33 cellular contexts compared by ENCODE assay signal in genomic region chr3:60517134-60517533, GRCh38.
"Had no signal": no experiment of that assay in that cellular context is flagged by ENCODE, and none has a peak within 500 bp of the region (broad histone marks: within the 10 kb centered on the region; RNA-seq: fewer than 3 reads in every experiment).

No MANE protein-coding gene starts in this region.

- H3K9me3 ChIP-seq: adrenal gland, ascending aorta, body of pancreas had no signal

- H3K27ac ChIP-seq: adrenal gland, ascending aorta, body of pancreas, brain microvascular endothelial cell, breast epithelium, cardiac muscle cell had no signal

- H3K36me3 ChIP-seq: adrenal gland, ascending aorta, brain microvascular endothelial cell, breast epithelium, cardiac muscle cell had no signal

- H3K4me3 ChIP-seq: adrenal gland, ascending aorta, body of pancreas, breast epithelium, cardiac muscle cell had no signal

- DNase-seq: activated effector memory CD4-positive, alpha-beta T cell treated with anti-CD3 and anti-CD28 coated beads, Interleukin-2, amount 50 U/mL, for 16 hours; activated effector memory CD4-positive, alpha-beta T cell treated with Interleukin-2 at 50 U/mL for 16 hours; activated gamma-delta T cell; activated gamma-delta T cell treated with Interleukin-2 at 50 U/mL for 16 hours; activated naive CD4-positive, alpha-beta T cell; activated naive CD4-positive, alpha-beta T cell treated with anti-CD3 and anti-CD28 coated beads for 36 hours; activated naive CD4-positive, alpha-beta T cell treated with anti-CD3 and anti-CD28 coated beads, Interleukin-2, amount 10 ng/mL, durations not matched to agents 7 days and 5 days; activated naive CD4-positive, alpha-beta T cell treated with anti-CD3 and anti-CD28 coated beads, Interleukin-2, amount 50 U/mL, for 16 hours; activated naive CD4-positive, alpha-beta T cell treated with Interleukin-2 at 50 U/mL for 16 hours; activated naive CD8-positive, alpha-beta T cell treated with anti-CD3 and anti-CD28 coated beads for 36 hours; activated naive CD8-positive, alpha-beta T cell treated with anti-CD3 and anti-CD28 coated beads, Interleukin-2, amount 10 ng/mL, durations not matched to agents 7 days and 5 days; activated naive CD8-positive, alpha-beta T cell treated with anti-CD3 and anti-CD28 coated beads, Interleukin-2, amount 50 U/mL, for 24 hours; activated T-cell treated with anti-CD3 and anti-CD28 coated beads, Interleukin-2, amount 50 U/mL, for 24 hours; activated T-cell treated with anti-CD3 and anti-CD28 coated beads, Interleukin-2, amount 50 U/mL, for 4 hours; activated T-cell treated with anti-CD3 and anti-CD28 coated beads, Interleukin-2, amount 50 U/mL, for 48 hours; activated T-cell treated with anti-CD3 and anti-CD28 coated beads, Interleukin-2, amount 50 U/mL, for 72 hours; adrenal gland; amniotic stem cell; amygdala; anterior cingulate cortex; aorta; body of pancreas; brain microvascular endothelial cell; caudate nucleus; central memory CD4-positive, alpha-beta T cell; cerebellar nuclear complex had no signal

- FAIRE-seq: astrocyte, bronchial epithelial cell had no signal

- H3K27me3 ChIP-seq: adrenal gland, ascending aorta, body of pancreas, brain microvascular endothelial cell, breast epithelium, cardiac muscle cell had no signal

- ATAC-seq: activated naive CD4-positive, alpha-beta T cell treated with anti-CD3 and anti-CD28 coated beads, Interleukin-2, amount 50 U/mL, for 72 hours; activated naive CD8-positive, alpha-beta T cell treated with anti-CD3 and anti-CD28 coated beads, Interleukin-2, amount 50 U/mL, for 24 hours; activated T-cell treated with anti-CD3 and anti-CD28 coated beads, Interleukin-2, amount 50 U/mL, for 4 hours; activated T-cell treated with anti-CD3 and anti-CD28 coated beads, Interleukin-2, amount 50 U/mL, for 72 hours; activated T-helper 17 cell treated with anti-CD3 and anti-CD28 coated beads, Interleukin-2, amount 50 U/mL, for 72 hours; body of pancreas had no signal

- H3K4me1 ChIP-seq: adrenal gland, ascending aorta, body of pancreas, breast epithelium had no signal
